In the genomic region with DNA sequence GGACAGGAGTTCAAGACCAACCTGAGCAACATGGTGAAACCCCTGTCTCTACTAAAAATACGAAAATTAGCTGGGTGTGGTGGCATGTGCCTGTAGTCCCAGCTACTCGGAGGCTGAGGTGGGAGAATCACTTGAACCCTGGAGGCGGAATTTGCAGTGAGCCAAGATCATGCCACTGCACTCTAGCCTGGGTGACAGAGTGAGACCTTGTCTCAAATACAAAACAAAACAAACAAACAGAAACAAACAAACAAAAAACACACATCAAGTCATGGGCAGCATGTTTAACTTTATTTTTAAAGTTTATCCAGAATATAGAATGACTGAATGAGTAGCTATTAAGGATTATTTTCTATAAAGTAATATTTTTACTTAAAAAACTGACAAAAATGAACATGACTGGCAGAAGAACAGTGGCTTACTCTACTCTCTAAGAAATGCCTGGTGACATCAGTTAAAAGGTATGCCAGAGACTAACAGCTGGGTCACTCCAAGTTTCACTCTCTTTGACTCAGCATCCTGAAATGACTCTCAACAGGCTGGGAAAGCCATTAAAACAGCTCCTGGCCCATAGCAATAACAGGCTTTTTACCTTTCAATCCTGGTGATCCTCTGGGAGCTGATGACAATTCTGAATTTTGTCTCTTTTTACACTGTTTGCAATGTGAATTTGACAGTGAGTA, we compare ENCODE assay signal across 8 cellular contexts.
DNase-seq lines count a peak whose midpoint lies in the region; ATAC-seq lines count a peak whose summit lies in the region.

No MANE protein-coding gene starts in this region.

- no peaks in the 10 kb centered on the region for H3K27me3 Mint-ChIP-seq in activated CD4-positive, alpha-beta memory T cell treated with anti-CD3 and anti-CD28 coated beads for 36 hours
- H3K27me3 Mint-ChIP-seq in activated CD4-positive, alpha-beta memory T cell treated with anti-CD3 and anti-CD28 coated beads, Interleukin-2, amount 10 ng/mL, durations not matched to agents 7 days and 5 days = no peaks in the 10 kb centered on the region

- intact Hi-C loops in activated CD4-positive, alpha-beta memory T cell treated with anti-CD3 and anti-CD28 coated beads for 36 hours (cut with micrococcal nuclease) = loop anchor here (1.0 to 5.0 kb wide), 2 partner anchors 65 to 174 kb away; no protein-coding TSS in a partner anchor

- H3K9me3 Mint-ChIP-seq in activated CD4-positive, alpha-beta memory T cell treated with anti-CD3 and anti-CD28 coated beads for 36 hours = no peaks in the 10 kb centered on the region
- H3K9me3 Mint-ChIP-seq in activated CD4-positive, alpha-beta memory T cell treated with anti-CD3 and anti-CD28 coated beads, Interleukin-2, amount 10 ng/mL, durations not matched to agents 7 days and 5 days = no peaks in the 10 kb centered on the region

- POLR2A ChIA-PET in activated CD4-positive, alpha-beta memory T cell treated with anti-CD3 and anti-CD28 coated beads for 36 hours (lab: Charles Lee) = no interaction called here
- POLR2A ChIA-PET in activated CD4-positive, alpha-beta memory T cell treated with anti-CD3 and anti-CD28 coated beads, Interleukin-2, amount 10 ng/mL, durations not matched to agents 7 days and 5 days (lab: Charles Lee) = no interaction called here

- peak; percentile 38 for DNase-seq in activated CD4-positive, alpha-beta memory T cell treated with anti-CD3 and anti-CD28 coated beads for 36 hours
- DNase-seq in activated CD4-positive, alpha-beta memory T cell treated with anti-CD3 and anti-CD28 coated beads, Interleukin-2, amount 10 ng/mL, durations not matched to agents 7 days and 5 days = no peak
- DNase-seq in NCI-H2227 (lab: John Stamatoyannopoulos, UW; ENCODE audit: unreplicated experiment) (peak; percentile 31), epithelial cell of prostate (ENCODE audit: low read depth, low spot score) (peak; percentile 83), pons (ENCODE audit: low spot score) (peak; percentile 18), NOMO-1 treated with dmso at 0.1 percent for 144 hours (lab: John Stamatoyannopoulos, UW; ENCODE audit: unreplicated experiment) (no peak)
- no peak for DNase-seq in activated CD8-positive, alpha-beta memory T cell treated with anti-CD3 and anti-CD28 coated beads, Interleukin-2, amount 50 U/mL, for 4 hours

- H3K27ac Mint-ChIP-seq in activated CD4-positive, alpha-beta memory T cell treated with anti-CD3 and anti-CD28 coated beads for 36 hours = no peak overlapping the region
- no peak overlapping the region for H3K27ac Mint-ChIP-seq in activated CD4-positive, alpha-beta memory T cell treated with anti-CD3 and anti-CD28 coated beads, Interleukin-2, amount 10 ng/mL, durations not matched to agents 7 days and 5 days

- H3K27ac ChIP-seq in epithelial cell of prostate = peak overlapping the region; percentile 87

- peaks cover 14% of the 10 kb centered on the region for H3K4me1 Mint-ChIP-seq in activated CD4-positive, alpha-beta memory T cell treated with anti-CD3 and anti-CD28 coated beads for 36 hours (ENCODE audit: low read depth)
- peaks cover 13% of the 10 kb centered on the region for H3K4me1 Mint-ChIP-seq in activated CD4-positive, alpha-beta memory T cell treated with anti-CD3 and anti-CD28 coated beads, Interleukin-2, amount 10 ng/mL, durations not matched to agents 7 days and 5 days

- H3K36me3 Mint-ChIP-seq in activated CD4-positive, alpha-beta memory T cell treated with anti-CD3 and anti-CD28 coated beads for 36 hours = no peaks in the 10 kb centered on the region
- H3K36me3 Mint-ChIP-seq in activated CD4-positive, alpha-beta memory T cell treated with anti-CD3 and anti-CD28 coated beads, Interleukin-2, amount 10 ng/mL, durations not matched to agents 7 days and 5 days (ENCODE audit: low read depth) = no peaks in the 10 kb centered on the region

- CTCF ChIA-PET in activated CD4-positive, alpha-beta memory T cell treated with anti-CD3 and anti-CD28 coated beads for 36 hours (lab: Charles Lee) = interaction anchor here (0.9 to 1.3 kb wide), 2 partner anchors 12 to 25 kb away, joined by 3 read pairs; no protein-coding TSS in a partner anchor
- CTCF ChIA-PET in activated CD4-positive, alpha-beta memory T cell treated with anti-CD3 and anti-CD28 coated beads, Interleukin-2, amount 10 ng/mL, durations not matched to agents 7 days and 5 days (lab: Charles Lee) = no interaction called here

- ATAC-seq in HG02759 (IDR thresholded peaks at IDR 0.05; ENCODE audit: unreplicated experiment) = peak; percentile 90

- H3K4me3 Mint-ChIP-seq in activated CD4-positive, alpha-beta memory T cell treated with anti-CD3 and anti-CD28 coated beads for 36 hours = no peak overlapping the region
- no peak overlapping the region for H3K4me3 Mint-ChIP-seq in activated CD4-positive, alpha-beta memory T cell treated with anti-CD3 and anti-CD28 coated beads, Interleukin-2, amount 10 ng/mL, durations not matched to agents 7 days and 5 days

Comparison
In these comparisons a context has a peak if more than half of its experiments do, and no peak if none do; other contexts are left out.
1. DNase-seq: peak in activated CD4-positive, alpha-beta memory T cell treated with anti-CD3 and anti-CD28 coated beads for 36 hours (single experiment), NCI-H2227 (single experiment), epithelial cell of prostate (single experiment) and pons (single experiment); none in activated CD4-positive, alpha-beta memory T cell treated with anti-CD3 and anti-CD28 coated beads, Interleukin-2, amount 10 ng/mL, durations not matched to agents 7 days and 5 days (single experiment), activated CD8-positive, alpha-beta memory T cell treated with anti-CD3 and anti-CD28 coated beads, Interleukin-2, amount 50 U/mL, for 4 hours (single experiment) and NOMO-1 treated with dmso at 0.1 percent for 144 hours (single experiment).